ENCODE assay signal across 2 cellular contexts in the genomic region with DNA sequence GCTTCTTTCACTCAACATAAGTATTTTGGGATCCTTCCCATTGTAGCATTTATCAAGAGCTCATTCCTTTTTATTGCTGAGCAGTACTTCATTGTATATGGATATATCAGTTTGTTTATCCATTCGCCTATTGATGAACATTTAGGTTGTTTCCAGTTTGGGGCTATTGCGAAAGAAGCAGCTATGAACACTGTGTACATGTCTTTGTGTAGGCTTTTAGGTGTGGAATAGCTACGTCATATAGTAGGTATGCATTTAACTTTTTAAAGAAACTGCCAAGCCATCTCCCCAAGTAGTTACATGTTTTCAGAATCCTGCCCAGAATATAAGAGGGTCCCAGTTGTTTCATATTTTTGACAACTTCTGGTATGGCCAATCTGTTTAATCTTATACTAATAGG.
TF ChIP-seq lines count a peak whose summit lies in the region.

No MANE protein-coding gene starts in this region.

TF ChIP-seq in A549, 52 proteins besides CTCF, POLR2A, EP300 and RAD21 (continued from another document):
- TF ChIP-seq, protein P1, sequence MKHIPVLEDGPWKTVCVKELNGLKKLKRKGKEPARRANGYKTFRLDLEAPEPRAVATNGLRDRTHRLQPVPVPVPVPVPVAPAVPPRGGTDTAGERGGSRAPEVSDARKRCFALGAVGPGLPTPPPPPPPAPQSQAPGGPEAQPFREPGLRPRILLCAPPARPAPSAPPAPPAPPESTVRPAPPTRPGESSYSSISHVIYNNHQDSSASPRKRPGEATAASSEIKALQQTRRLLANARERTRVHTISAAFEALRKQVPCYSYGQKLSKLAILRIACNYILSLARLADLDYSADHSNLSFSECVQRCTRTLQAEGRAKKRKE (CRISPR knock-in tag; IDR thresholded peaks at IDR 0.05; ENCODE audit: low read depth), result no peak
- TF ChIP-seq CEBPB (IDR thresholded peaks at IDR 0.05) (peak; percentile 44 to 47; a peak in 2 of 4 replicates), HOXB5 (CRISPR knock-in tag; IDR thresholded peaks at IDR 0.05) (no peak), SREBF2 (IDR thresholded peaks at IDR 0.05) (no peak)

TF ChIP-seq in Ishikawa, 13 proteins besides CTCF, POLR2A, EP300 and RAD21:
- TF ChIP-seq, protein P2, sequence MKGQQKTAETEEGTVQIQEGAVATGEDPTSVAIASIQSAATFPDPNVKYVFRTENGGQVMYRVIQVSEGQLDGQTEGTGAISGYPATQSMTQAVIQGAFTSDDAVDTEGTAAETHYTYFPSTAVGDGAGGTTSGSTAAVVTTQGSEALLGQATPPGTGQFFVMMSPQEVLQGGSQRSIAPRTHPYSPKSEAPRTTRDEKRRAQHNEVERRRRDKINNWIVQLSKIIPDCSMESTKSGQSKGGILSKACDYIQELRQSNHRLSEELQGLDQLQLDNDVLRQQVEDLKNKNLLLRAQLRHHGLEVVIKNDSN (IDR thresholded peaks at IDR 0.05), result no peak
- TF ChIP-seq CEBPB (IDR thresholded peaks at IDR 0.05) (peak; percentile 42), FOXM1 (IDR thresholded peaks at IDR 0.05; ENCODE audit: borderline replicate concordance, low read depth) (no peak), NFIC (IDR thresholded peaks at IDR 0.05) (no peak), CREB1 (IDR thresholded peaks at IDR 0.05; ENCODE audit: low read depth) (no peak)
- TF ChIP-seq, protein P3, sequence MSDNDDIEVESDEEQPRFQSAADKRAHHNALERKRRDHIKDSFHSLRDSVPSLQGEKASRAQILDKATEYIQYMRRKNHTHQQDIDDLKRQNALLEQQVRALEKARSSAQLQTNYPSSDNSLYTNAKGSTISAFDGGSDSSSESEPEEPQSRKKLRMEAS (IDR thresholded peaks at IDR 0.05), result no peak
